In the genomic region with DNA sequence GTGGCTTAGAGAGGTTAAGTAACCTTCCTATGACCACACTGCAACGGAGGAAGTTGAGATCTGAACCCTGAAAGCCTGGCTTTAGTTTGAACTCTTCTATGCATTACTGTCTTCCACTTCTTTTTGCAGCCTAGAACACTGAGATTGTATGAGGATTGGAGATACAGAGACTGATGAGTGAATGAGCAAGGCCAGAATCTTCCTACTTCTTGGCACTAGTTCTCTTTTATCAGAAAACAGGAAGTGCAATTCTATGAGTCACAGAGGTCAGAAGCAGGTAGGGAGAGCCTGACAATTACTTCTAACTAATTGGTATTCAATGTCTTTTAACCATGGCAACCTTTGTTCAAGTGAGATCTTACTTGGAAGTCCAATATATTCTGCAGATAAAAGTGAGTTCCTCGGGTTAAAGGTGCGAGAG, we compare ENCODE assay signal across 8 cellular contexts.
DNase-seq lines count a peak whose midpoint lies in the region; ATAC-seq, FAIRE-seq and TF ChIP-seq lines count a peak whose summit lies in the region.

No MANE protein-coding gene starts in this region.

- H3K4me3 ChIP-seq in HepG2 (replicated peaks in 1 of 3; ENCODE audit: insufficient read depth in 1 of 3, low read depth in 2 of 3, low read length in 3 of 3) (no peak overlapping the region), HAP-1 (no peak overlapping the region)

- no peak overlapping the region for H3K4me2 ChIP-seq in HepG2 (ENCODE audit: low read depth, low read length)

- peaks cover 0 to 4% of the 10 kb centered on the region in 2 experiments; a peak in 1 of 5 replicates for H3K27me3 ChIP-seq in HepG2 (ENCODE audit: control insufficient read depth in 1 of 2, insufficient read depth in 2 of 2, low read length in 2 of 2)
- H3K27me3 ChIP-seq in HAP-1 (ENCODE audit: low read depth): no peaks in the 10 kb centered on the region

- intact Hi-C loops in HepG2 (cut with micrococcal nuclease; ENCODE audit: unreplicated experiment): no loop called here

- H3K36me3 Mint-ChIP-seq in naive B cell: peaks cover 0 to 1% of the 10 kb centered on the region in 2 donors

- no peaks in the 10 kb centered on the region for H3K79me2 ChIP-seq in HepG2 (ENCODE audit: insufficient read depth, low read length)

- 42% methylated on average over 3 of the region's 3 CpGs for WGBS in HepG2 (ENCODE audit: low lambda C conversion rate)

- peak overlapping the region in 2 of 8 donors; percentile 6 to 13 for H3K4me3 Mint-ChIP-seq in naive B cell

- peak overlapping the region in 1 of 6 donors; percentile 14 for H3K27ac Mint-ChIP-seq in naive B cell

- in situ Hi-C loops in HepG2 (cut with HindIII; ENCODE audit: extremely low pct_ligation_motif_present, low pct_unique_long_range_greater_than_20kb): no loop called here
- in situ Hi-C loops in HAP-1 (cut with MboI; ENCODE audit: low sequenced_read_pairs): no loop called here

- H3K4me1 Mint-ChIP-seq in naive B cell: peaks cover 24 to 30% (median 29%) of the 10 kb centered on the region in 3 donors

- TF ChIP-seq CTCF in HepG2 (CRISPR knock-in tag; IDR thresholded peaks at IDR 0.05): no peak

- H3K27ac ChIP-seq in HepG2 (ENCODE audit: extremely low read length, insufficient read depth, low read length): no peak overlapping the region

- no peaks in the 10 kb centered on the region for H3K9me3 ChIP-seq in HepG2 (ENCODE audit: low read length)
- H3K9me3 ChIP-seq in HAP-1: no peaks in the 10 kb centered on the region

- H4K20me1 ChIP-seq in HepG2 (ENCODE audit: insufficient read depth, low read length): no peaks in the 10 kb centered on the region

- no peak overlapping the region for H3K9ac ChIP-seq in HepG2 (ENCODE audit: insufficient read depth, low read depth, low read length)

- H3K4me1 ChIP-seq in HepG2 (ENCODE audit: insufficient read depth, low read length) (peaks cover 22% of the 10 kb centered on the region), HAP-1 (no peaks in the 10 kb centered on the region)

- CTCF ChIA-PET in HepG2 (lab: Yijun Ruan, JAX; ENCODE audit: low intra/inter-chr PET ratio, low total read pairs): no interaction called here

- TF ChIP-seq POLR2A in HepG2 (IDR thresholded peaks at IDR 0.05; ENCODE audit: insufficient read depth in 1 of 2, low read depth in 2 of 2, low read length in 2 of 2): no peak

- TF ChIP-seq EP300 in HepG2 (IDR thresholded peaks at IDR 0.05; ENCODE audit: low read depth in 2 of 2, low read length in 2 of 2): no peak
- TF ChIP-seq EP300 in HepG2 (CRISPR knock-in tag; IDR thresholded peaks at IDR 0.05; ENCODE audit: borderline replicate concordance): no peak

- no peak overlapping the region for H2AFZ ChIP-seq in HepG2 (ENCODE audit: low read length)

- peak; percentile 87 for DNase-seq in SIG-M5 treated with dmso at 0.1 percent for 504 hours (lab: John Stamatoyannopoulos, UW; ENCODE audit: unreplicated experiment)
- peak; percentile 48 for DNase-seq in naive B cell
- DNase-seq in COLO668 (lab: John Stamatoyannopoulos, UW; ENCODE audit: unreplicated experiment): no peak
- DNase-seq in amygdala (lab: John Stamatoyannopoulos, UW): no peak
- no peak for DNase-seq in HepG2 (ENCODE audit: low spot score)
- no peak for DNase-seq in HAP-1 (ENCODE audit: low spot score in 2 of 2)

- TF ChIP-seq RAD21 in HepG2 (CRISPR knock-in tag; IDR thresholded peaks at IDR 0.05): no peak

- H3K36me3 ChIP-seq in HepG2 (replicated peaks in 1 of 2; ENCODE audit: control insufficient read depth in 1 of 2, insufficient read depth in 2 of 2, low read length in 2 of 2) (no peaks in the 10 kb centered on the region), HAP-1 (replicated peaks) (no peaks in the 10 kb centered on the region)

- ATAC-seq in GM18520 (IDR thresholded peaks at IDR 0.05; ENCODE audit: unreplicated experiment) (peak; percentile 58), HG02938 (IDR thresholded peaks at IDR 0.05; ENCODE audit: unreplicated experiment) (peak; percentile 55), naive B cell (ENCODE audit: low read depth in 2 of 2) (peak; percentile 91 to 97), HepG2 (no peak)

- H3K9me3 Mint-ChIP-seq in naive B cell: peaks cover 0 to 12% (median 0%) of the 10 kb centered on the region in 7 donors

- no peak for FAIRE-seq in HepG2 (lab: Jason Lieb, UNC)

- BruUV-seq in HepG2 (replicated peaks; lab: Mats Ljungman, UMichigan): no TSS peak

- peaks cover 12 to 23% (median 16%) of the 10 kb centered on the region in 3 donors for H3K27me3 Mint-ChIP-seq in naive B cell

- POLR2A ChIA-PET in HepG2 (lab: Yijun Ruan, JAX): no interaction called here

TF ChIP-seq in HepG2, 621 proteins besides CTCF, POLR2A, EP300 and RAD21:
- TF ChIP-seq SRSF4 (IDR thresholded peaks at IDR 0.05; ENCODE audit: low read depth, low read length, poor library complexity, severe bottlenecking): no peak
- TF ChIP-seq, protein P1, sequence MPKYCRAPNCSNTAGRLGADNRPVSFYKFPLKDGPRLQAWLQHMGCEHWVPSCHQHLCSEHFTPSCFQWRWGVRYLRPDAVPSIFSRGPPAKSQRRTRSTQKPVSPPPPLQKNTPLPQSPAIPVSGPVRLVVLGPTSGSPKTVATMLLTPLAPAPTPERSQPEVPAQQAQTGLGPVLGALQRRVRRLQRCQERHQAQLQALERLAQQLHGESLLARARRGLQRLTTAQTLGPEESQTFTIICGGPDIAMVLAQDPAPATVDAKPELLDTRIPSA (CRISPR knock-in tag; IDR thresholded peaks at IDR 0.05; ENCODE audit: borderline replicate concordance): no peak
- no peak for TF ChIP-seq ZNF343 (CRISPR knock-in tag; IDR thresholded peaks at IDR 0.05)
- TF ChIP-seq ZBTB8A (CRISPR knock-in tag; IDR thresholded peaks at IDR 0.05; ENCODE audit: borderline replicate concordance, low read depth): no peak
- TF ChIP-seq HES4 (CRISPR knock-in tag; IDR thresholded peaks at IDR 0.05; ENCODE audit: borderline replicate concordance): no peak
- TF ChIP-seq JUN (CRISPR knock-in tag; IDR thresholded peaks at IDR 0.05): no peak
- no peak for TF ChIP-seq ZNF230 (CRISPR knock-in tag; IDR thresholded peaks at IDR 0.05)
- TF ChIP-seq ZNF672 (CRISPR knock-in tag; IDR thresholded peaks at IDR 0.05): no peak
- TF ChIP-seq YY1 (IDR thresholded peaks at IDR 0.05; ENCODE audit: insufficient read depth, insufficient replicate concordance, low read depth, low read length): no peak
- TF ChIP-seq, protein P2, sequence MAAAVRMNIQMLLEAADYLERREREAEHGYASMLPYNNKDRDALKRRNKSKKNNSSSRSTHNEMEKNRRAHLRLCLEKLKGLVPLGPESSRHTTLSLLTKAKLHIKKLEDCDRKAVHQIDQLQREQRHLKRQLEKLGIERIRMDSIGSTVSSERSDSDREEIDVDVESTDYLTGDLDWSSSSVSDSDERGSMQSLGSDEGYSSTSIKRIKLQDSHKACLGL (CRISPR knock-in tag; IDR thresholded peaks at IDR 0.05): no peak
- no peak for TF ChIP-seq HMG20A (CRISPR knock-in tag; IDR thresholded peaks at IDR 0.05; ENCODE audit: borderline replicate concordance)
- TF ChIP-seq ZMYM2 (CRISPR knock-in tag; IDR thresholded peaks at IDR 0.05): no peak
- TF ChIP-seq ZNF660 (CRISPR knock-in tag; IDR thresholded peaks at IDR 0.05; ENCODE audit: borderline replicate concordance, low read depth): no peak
- TF ChIP-seq, protein P3, sequence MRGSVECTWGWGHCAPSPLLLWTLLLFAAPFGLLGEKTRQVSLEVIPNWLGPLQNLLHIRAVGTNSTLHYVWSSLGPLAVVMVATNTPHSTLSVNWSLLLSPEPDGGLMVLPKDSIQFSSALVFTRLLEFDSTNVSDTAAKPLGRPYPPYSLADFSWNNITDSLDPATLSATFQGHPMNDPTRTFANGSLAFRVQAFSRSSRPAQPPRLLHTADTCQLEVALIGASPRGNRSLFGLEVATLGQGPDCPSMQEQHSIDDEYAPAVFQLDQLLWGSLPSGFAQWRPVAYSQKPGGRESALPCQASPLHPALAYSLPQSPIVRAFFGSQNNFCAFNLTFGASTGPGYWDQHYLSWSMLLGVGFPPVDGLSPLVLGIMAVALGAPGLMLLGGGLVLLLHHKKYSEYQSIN (CRISPR knock-in tag; IDR thresholded peaks at IDR 0.05; ENCODE audit: borderline replicate concordance): no peak
- no peak for TF ChIP-seq MYNN (CRISPR knock-in tag; IDR thresholded peaks at IDR 0.05; ENCODE audit: low read depth)
- TF ChIP-seq ZFP1 (CRISPR knock-in tag; IDR thresholded peaks at IDR 0.05): no peak
- TF ChIP-seq LCORL (IDR thresholded peaks at IDR 0.05): no peak
- no peak for TF ChIP-seq LCORL (CRISPR knock-in tag; IDR thresholded peaks at IDR 0.05)
- TF ChIP-seq, protein P4, sequence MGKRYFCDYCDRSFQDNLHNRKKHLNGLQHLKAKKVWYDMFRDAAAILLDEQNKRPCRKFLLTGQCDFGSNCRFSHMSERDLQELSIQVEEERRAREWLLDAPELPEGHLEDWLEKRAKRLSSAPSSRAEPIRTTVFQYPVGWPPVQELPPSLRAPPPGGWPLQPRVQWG (CRISPR knock-in tag; IDR thresholded peaks at IDR 0.05; ENCODE audit: borderline replicate concordance, low read depth): no peak

Comparison
In these comparisons a context has a peak if more than half of its experiments do, and no peak if none do; other contexts are left out.
1. DNase-seq: peak in SIG-M5 treated with dmso at 0.1 percent for 504 hours (single experiment) and naive B cell (single experiment); none in COLO668 (single experiment), amygdala (0 of 56), HepG2 (single experiment) and HAP-1 (0 of 2).